29 cellular contexts compared by ENCODE assay signal in genomic region chr14:51460051-51460450, GRCh38.
"Had no signal": no experiment of that assay in that cellular context is flagged by ENCODE, and none has a peak within 500 bp of the region (broad histone marks: within the 10 kb centered on the region; RNA-seq: fewer than 3 reads in every experiment).

No MANE protein-coding gene starts in this region.

- H3K9me3 ChIP-seq: colonic mucosa, gastrocnemius medialis, ovary, right lobe of liver, stomach, thyroid gland, upper lobe of left lung, vagina had no signal

- H3K9me3 Mint-ChIP-seq: activated CD4-positive, alpha-beta memory T cell treated with anti-CD3 and anti-CD28 coated beads for 36 hours; activated CD4-positive, alpha-beta T cell treated with anti-CD3 and anti-CD28 coated beads, Interleukin-2, amount 10 ng/mL, durations not matched to agents 24 days and 14 days; activated T-cell treated with anti-CD3 and anti-CD28 coated beads, Interleukin-2, amount 50 U/mL, for 4 hours; activated T-helper 2 cell treated with anti-CD3 and anti-CD28 coated beads, Interferon-gamma antibody, Interleukin-2, Interleukin-4, amounts not matched to agents 10 μg/mL and 5 μg/mL and 100 μg/mL, durations not matched to agents 14 hours and 24 hours and 36 hours; central memory CD8-positive, alpha-beta T cell; stimulated activated effector memory CD8-positive, alpha-beta T cell treated with anti-CD3 and anti-CD28 coated beads, Interleukin-12 subunit alpha, Interleukin-12 subunit beta, amount 100 ng/mL, for 72 hours had no signal

- DNase-seq: activated CD4-positive, alpha-beta memory T cell treated with anti-CD3 and anti-CD28 coated beads for 36 hours; activated CD4-positive, alpha-beta T cell treated with anti-CD3 and anti-CD28 coated beads, Interleukin-2, amount 10 ng/mL, durations not matched to agents 24 days and 14 days; activated CD4-positive, CD25-positive, alpha-beta regulatory T cell treated with anti-CD3 and anti-CD28 coated beads, Interleukin-2, amount 50 U/mL, for 72 hours; activated CD8-positive, alpha-beta memory T cell treated with anti-CD3 and anti-CD28 coated beads, Interleukin-2, amount 50 U/mL, for 48 hours; activated naive CD8-positive, alpha-beta T cell treated with anti-CD3 and anti-CD28 coated beads, Interleukin-2, amount 50 U/mL, for 24 hours; activated T-cell treated with anti-CD3 and anti-CD28 coated beads, Interleukin-2, amount 50 U/mL, for 4 hours; amygdala; colonic mucosa; effector memory CD4-positive, alpha-beta T cell; gastrocnemius medialis; glutamatergic neuron; left colon; naive thymus-derived CD4-positive, alpha-beta T cell; ovary; right lobe of liver; stimulated activated CD4-positive, alpha-beta T cell treated with anti-CD3 and anti-CD28 coated beads, Interleukin-4, amount 100 ng/mL, for 24 hours; stomach; thyroid gland; upper lobe of left lung; WERI-Rb-1 had no signal

- H3K4me1 ChIP-seq: colonic mucosa, gastrocnemius medialis, right lobe of liver, stomach, thyroid gland, upper lobe of left lung, vagina had no signal

- H3K36me3 ChIP-seq: colonic mucosa, gastrocnemius medialis, ovary, right lobe of liver, stomach, thyroid gland, upper lobe of left lung, vagina, WERI-Rb-1 had no signal

- H3K27me3 Mint-ChIP-seq: progenitor cell of endocrine pancreas had no signal

- H3K27ac ChIP-seq: colonic mucosa, gastrocnemius medialis, ovary, right lobe of liver, skin epidermis, stomach, thyroid gland, upper lobe of left lung, vagina, WERI-Rb-1 had no signal

- H3K27ac Mint-ChIP-seq: activated CD4-positive, alpha-beta memory T cell treated with anti-CD3 and anti-CD28 coated beads for 36 hours; activated CD4-positive, alpha-beta T cell treated with anti-CD3 and anti-CD28 coated beads, Interleukin-2, amount 10 ng/mL, durations not matched to agents 24 days and 14 days; activated naive CD4-positive, alpha-beta T cell treated with anti-CD3 and anti-CD28 coated beads, Interleukin-2, amount 50 U/mL, for 24 hours; activated naive CD8-positive, alpha-beta T cell treated with anti-CD3 and anti-CD28 coated beads, Interleukin-2, amount 50 U/mL, for 24 hours; activated T-helper 2 cell treated with anti-CD3 and anti-CD28 coated beads, Interferon-gamma antibody, Interleukin-2, Interleukin-4, amounts not matched to agents 10 μg/mL and 5 μg/mL and 100 μg/mL, durations not matched to agents 14 hours and 24 hours and 36 hours; mesothelial cell of epicardium; naive thymus-derived CD4-positive, alpha-beta T cell; stimulated activated effector memory CD8-positive, alpha-beta T cell treated with anti-CD3 and anti-CD28 coated beads, Interleukin-12 subunit alpha, Interleukin-12 subunit beta, amount 100 ng/mL, for 72 hours had no signal

- H3K27me3 ChIP-seq: colonic mucosa, gastrocnemius medialis, ovary, right lobe of liver, stomach, thyroid gland, upper lobe of left lung, vagina had no signal

- H3K4me1 Mint-ChIP-seq: activated CD4-positive, alpha-beta T cell treated with anti-CD3 and anti-CD28 coated beads, Interleukin-2, amount 10 ng/mL, durations not matched to agents 24 days and 14 days; activated naive CD4-positive, alpha-beta T cell treated with anti-CD3 and anti-CD28 coated beads, Interleukin-2, amount 50 U/mL, for 24 hours; activated naive CD8-positive, alpha-beta T cell treated with anti-CD3 and anti-CD28 coated beads, Interleukin-2, amount 50 U/mL, for 24 hours; central memory CD8-positive, alpha-beta T cell; naive thymus-derived CD4-positive, alpha-beta T cell; stimulated activated effector memory CD8-positive, alpha-beta T cell treated with anti-CD3 and anti-CD28 coated beads, Interleukin-12 subunit alpha, Interleukin-12 subunit beta, amount 100 ng/mL, for 72 hours had no signal

- ATAC-seq: activated naive CD8-positive, alpha-beta T cell treated with anti-CD3 and anti-CD28 coated beads, Interleukin-2, amount 50 U/mL, for 24 hours; activated T-cell treated with anti-CD3 and anti-CD28 coated beads, Interleukin-2, amount 50 U/mL, for 4 hours; esophagus mucosa; gastrocnemius medialis; left colon; naive thymus-derived CD4-positive, alpha-beta T cell; right lobe of liver; stimulated activated effector memory CD8-positive, alpha-beta T cell treated with anti-CD3 and anti-CD28 coated beads, Interleukin-12 subunit alpha, Interleukin-12 subunit beta, amount 100 ng/mL, for 72 hours had no signal

- H3K4me3 Mint-ChIP-seq: activated CD4-positive, alpha-beta memory T cell treated with anti-CD3 and anti-CD28 coated beads for 36 hours; activated CD4-positive, alpha-beta T cell treated with anti-CD3 and anti-CD28 coated beads, Interleukin-2, amount 10 ng/mL, durations not matched to agents 24 days and 14 days; activated naive CD4-positive, alpha-beta T cell treated with anti-CD3 and anti-CD28 coated beads, Interleukin-2, amount 50 U/mL, for 24 hours; activated naive CD8-positive, alpha-beta T cell treated with anti-CD3 and anti-CD28 coated beads, Interleukin-2, amount 50 U/mL, for 24 hours; activated T-cell treated with anti-CD3 and anti-CD28 coated beads, Interleukin-2, amount 50 U/mL, for 4 hours; central memory CD8-positive, alpha-beta T cell; mesothelial cell of epicardium; naive thymus-derived CD4-positive, alpha-beta T cell; stimulated activated effector memory CD8-positive, alpha-beta T cell treated with anti-CD3 and anti-CD28 coated beads, Interleukin-12 subunit alpha, Interleukin-12 subunit beta, amount 100 ng/mL, for 72 hours had no signal

- H3K4me3 ChIP-seq: colonic mucosa, gastrocnemius medialis, ovary, right lobe of liver, skin epidermis, stomach, thyroid gland, upper lobe of left lung, vagina had no signal

- H3K36me3 Mint-ChIP-seq: activated CD4-positive, alpha-beta memory T cell treated with anti-CD3 and anti-CD28 coated beads for 36 hours; activated naive CD4-positive, alpha-beta T cell treated with anti-CD3 and anti-CD28 coated beads, Interleukin-2, amount 50 U/mL, for 24 hours; mesothelial cell of epicardium; stimulated activated effector memory CD8-positive, alpha-beta T cell treated with anti-CD3 and anti-CD28 coated beads, Interleukin-12 subunit alpha, Interleukin-12 subunit beta, amount 100 ng/mL, for 72 hours had no signal
